In the genomic region with DNA sequence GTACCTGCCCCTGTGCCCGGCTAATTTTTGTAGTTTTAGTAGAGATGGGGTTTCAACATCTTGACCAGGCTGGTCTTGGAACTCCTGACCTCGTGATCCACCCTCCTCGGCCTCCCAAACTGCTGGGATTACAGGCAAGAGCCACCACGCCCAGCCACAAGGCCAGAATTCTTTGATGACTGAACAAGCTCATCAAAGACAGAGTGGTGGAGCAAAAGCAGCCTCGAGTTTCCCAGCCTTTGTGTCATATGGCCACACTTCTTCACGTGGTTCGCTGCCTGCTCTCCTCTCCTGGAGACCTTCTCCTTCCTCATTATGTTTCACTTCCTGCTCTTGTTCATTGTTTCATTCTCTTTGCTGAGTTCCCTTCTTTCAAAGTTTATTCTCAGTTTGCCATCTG, we compare ENCODE assay signal across 33 cellular contexts. TPM values are rescaled to one million over a fixed set of nuclear protein-coding genes. Genes with fewer than 3 reads are reported as not detected.
A peak's percentile ranks its signal among the peaks of the same experiment; 100 is the strongest.
DNase-seq lines count a peak whose midpoint lies in the region; ATAC-seq, FAIRE-seq and TF ChIP-seq lines count a peak whose summit lies in the region.
"Had no signal": no experiment of that assay in that cellular context is flagged by ENCODE, and none has a peak within 500 bp of the region (broad histone marks: within the 10 kb centered on the region; RNA-seq: fewer than 3 reads in every experiment).

No MANE protein-coding gene starts in this region.

- peaks cover 11% of the 10 kb centered on the region for H3K4me1 ChIP-seq in endothelial cell of umbilical vein (ENCODE audit: control insufficient read depth, extremely low read depth, insufficient read depth, low read length)
- no peaks in the 10 kb centered on the region for H3K4me1 ChIP-seq in naive thymus-derived CD4-positive, alpha-beta T cell (ENCODE audit: control insufficient read depth in 2 of 2, insufficient read depth in 2 of 2, low read length in 2 of 2)
- H3K4me1 ChIP-seq: left ventricle myocardium inferior, suprapubic skin had no signal

- no peaks in the 10 kb centered on the region for H3K36me3 ChIP-seq in endothelial cell of umbilical vein (ENCODE audit: control insufficient read depth in 2 of 2, extremely low read depth in 1 of 2, insufficient read depth in 2 of 2, low read length in 2 of 2)
- no peaks in the 10 kb centered on the region for H3K36me3 ChIP-seq in naive thymus-derived CD4-positive, alpha-beta T cell (ENCODE audit: control insufficient read depth in 2 of 3, insufficient read depth in 3 of 3, low read length in 3 of 3)
- H3K36me3 ChIP-seq: left ventricle myocardium inferior, suprapubic skin had no signal

- H3K9me3 Mint-ChIP-seq in CD14-positive monocyte, result peaks cover 0 to 4% (median 0%) of the 10 kb centered on the region in 7 donors
- no peaks in the 10 kb centered on the region for H3K9me3 Mint-ChIP-seq in naive thymus-derived CD4-positive, alpha-beta T cell
- H3K9me3 Mint-ChIP-seq in natural killer cell treated with Interleukin-12 subunit alpha and Interleukin-12 subunit beta and Interleukin-15 and Interleukin-18, amount 100 ng/mL, for 72 hours, result no peaks in the 10 kb centered on the region
- H3K9me3 Mint-ChIP-seq: activated CD4-positive, alpha-beta T cell treated with anti-CD3 and anti-CD28 coated beads, Interleukin-2, amount 10 ng/mL, durations not matched to agents 7 days and 5 days had no signal

- H3K4me2 ChIP-seq in endothelial cell of umbilical vein (ENCODE audit: insufficient read depth, low read length), result no peak overlapping the region
- H3K4me2 ChIP-seq: hepatocyte had no signal

- no peaks in the 10 kb centered on the region for H3K9me3 ChIP-seq in endothelial cell of umbilical vein (replicated peaks; ENCODE audit: control insufficient read depth, insufficient read depth, low read length)
- H3K9me3 ChIP-seq in naive thymus-derived CD4-positive, alpha-beta T cell (ENCODE audit: control insufficient read depth in 2 of 3, low read length in 3 of 3), result no peaks in the 10 kb centered on the region
- H3K9me3 ChIP-seq: left ventricle myocardium inferior, suprapubic skin had no signal

- H3K27ac Mint-ChIP-seq in CD14-positive monocyte, result peak overlapping the region; percentile 37 to 91 (median 81)
- H3K27ac Mint-ChIP-seq in naive thymus-derived CD4-positive, alpha-beta T cell, result peak overlapping the region in 1 of 9 donors; percentile 42
- peak overlapping the region in 1 of 2 donors; percentile 50 for H3K27ac Mint-ChIP-seq in natural killer cell treated with Interleukin-12 subunit alpha and Interleukin-12 subunit beta and Interleukin-15 and Interleukin-18, amount 100 ng/mL, for 72 hours
- H3K27ac Mint-ChIP-seq: activated CD4-positive, alpha-beta T cell treated with anti-CD3 and anti-CD28 coated beads, Interleukin-2, amount 10 ng/mL, durations not matched to agents 7 days and 5 days; activated CD8-positive, alpha-beta memory T cell treated with anti-CD3 and anti-CD28 coated beads, Interleukin-2, amount 10 ng/mL, durations not matched to agents 7 days and 5 days; activated T-cell treated with anti-CD3 and anti-CD28 coated beads, Interleukin-2, amount 50 U/mL, for 72 hours had no signal

- intact Hi-C loops in CD14-positive monocyte (cut with micrococcal nuclease) (no loop called here), endothelial cell of umbilical vein (cut with micrococcal nuclease) (no loop called here)
- intact Hi-C loops in naive thymus-derived CD4-positive, alpha-beta T cell (cut with micrococcal nuclease), result no loop called here

- H3K79me2 ChIP-seq in endothelial cell of umbilical vein (ENCODE audit: control insufficient read depth, insufficient read depth, low read length), result no peaks in the 10 kb centered on the region
- H3K79me2 ChIP-seq: hepatocyte had no signal

- H3K9me1 ChIP-seq in endothelial cell of umbilical vein (replicated peaks; ENCODE audit: control insufficient read depth, extremely low read depth, insufficient read depth, low read length), result no peaks in the 10 kb centered on the region

- H3K4me3 Mint-ChIP-seq in CD14-positive monocyte, result peak overlapping the region in 1 of 2 donors; percentile 39
- no peak overlapping the region for H3K4me3 Mint-ChIP-seq in naive thymus-derived CD4-positive, alpha-beta T cell
- no peak overlapping the region for H3K4me3 Mint-ChIP-seq in natural killer cell treated with Interleukin-12 subunit alpha and Interleukin-12 subunit beta and Interleukin-15 and Interleukin-18, amount 100 ng/mL, for 72 hours
- H3K4me3 Mint-ChIP-seq: activated CD4-positive, alpha-beta T cell treated with anti-CD3 and anti-CD28 coated beads, Interleukin-2, amount 10 ng/mL, durations not matched to agents 7 days and 5 days; activated CD8-positive, alpha-beta memory T cell treated with anti-CD3 and anti-CD28 coated beads, Interleukin-2, amount 10 ng/mL, durations not matched to agents 7 days and 5 days; activated T-cell treated with anti-CD3 and anti-CD28 coated beads, Interleukin-2, amount 50 U/mL, for 72 hours had no signal

- peaks cover 0 to 7% (median 1%) of the 10 kb centered on the region in 3 donors for H3K27me3 Mint-ChIP-seq in CD14-positive monocyte (ENCODE audit: low read depth in 3 of 3)
- H3K27me3 Mint-ChIP-seq in naive thymus-derived CD4-positive, alpha-beta T cell, result peaks cover 0 to 22% (median 0%) of the 10 kb centered on the region in 5 donors
- H3K27me3 Mint-ChIP-seq in natural killer cell treated with Interleukin-12 subunit alpha and Interleukin-12 subunit beta and Interleukin-15 and Interleukin-18, amount 100 ng/mL, for 72 hours, result peaks cover 0 to 10% of the 10 kb centered on the region in 2 donors

- dilution Hi-C loops in endothelial cell of umbilical vein (cut with MboI; ENCODE audit: extremely low pct_ligation_motif_present, low sequenced_read_pairs), result no loop called here

- peaks cover 37% of the 10 kb centered on the region for H3K4me1 Mint-ChIP-seq in CD14-positive monocyte
- peaks cover 0 to 12% (median 0%) of the 10 kb centered on the region in 7 donors for H3K4me1 Mint-ChIP-seq in naive thymus-derived CD4-positive, alpha-beta T cell
- peaks cover 8 to 9% of the 10 kb centered on the region in 2 donors for H3K4me1 Mint-ChIP-seq in natural killer cell treated with Interleukin-12 subunit alpha and Interleukin-12 subunit beta and Interleukin-15 and Interleukin-18, amount 100 ng/mL, for 72 hours (ENCODE audit: low read depth in 2 of 2)

- POLR2A ChIA-PET in endothelial cell of umbilical vein (lab: Charles Lee), result interaction anchor here (1.0 kb wide), 1 partner anchor 10 kb away, joined by 3 read pairs; a partner anchor contains a TSS
- POLR2A ChIA-PET in naive thymus-derived CD4-positive, alpha-beta T cell (lab: Charles Lee), result interaction anchor here (0.6 kb wide), 1 partner anchor 9 kb away, joined by 3 read pairs; no protein-coding TSS in a partner anchor

- no peak for TF ChIP-seq POLR2A in endothelial cell of umbilical vein (IDR thresholded peaks at IDR 0.05; ENCODE audit: low read depth, low read length)

- no TSS peak for BruUV-seq in endothelial cell of umbilical vein (replicated peaks; lab: Mats Ljungman, UMichigan)

- CTCF ChIA-PET in endothelial cell of umbilical vein (lab: Charles Lee), result no interaction called here
- CTCF ChIA-PET in naive thymus-derived CD4-positive, alpha-beta T cell (lab: Charles Lee), result no interaction called here

- ATAC-seq in naive thymus-derived CD4-positive, alpha-beta T cell, result peak; percentile 53
- no peak for ATAC-seq in natural killer cell treated with Interleukin-12 subunit alpha and Interleukin-12 subunit beta and Interleukin-15 and Interleukin-18, amount 100 ng/mL, for 72 hours
- ATAC-seq: activated CD8-positive, alpha-beta memory T cell treated with anti-CD3 and anti-CD28 coated beads, Interleukin-2, amount 10 ng/mL, durations not matched to agents 7 days and 5 days; activated T-cell treated with anti-CD3 and anti-CD28 coated beads, Interleukin-2, amount 50 U/mL, for 72 hours; foreskin keratinocyte; Panc1 had no signal

- TF ChIP-seq CTCF in CD14-positive monocyte (IDR thresholded peaks at IDR 0.05), result no peak
- TF ChIP-seq CTCF in endothelial cell of umbilical vein (IDR thresholded peaks at IDR 0.05; ENCODE audit: extremely low read depth in 1 of 2, insufficient read depth in 1 of 2, low read depth in 1 of 2, low read length in 2 of 2), result no peak

- FAIRE-seq in endothelial cell of umbilical vein (lab: Jason Lieb, UNC), result no peak
- FAIRE-seq: A204.1, GM18507 had no signal

- H3K27me3 ChIP-seq in endothelial cell of umbilical vein (ENCODE audit: control insufficient read depth in 2 of 2, insufficient read depth in 2 of 2, low read length in 2 of 2), result peaks cover 0 to 3% of the 10 kb centered on the region in 2 experiments
- no peaks in the 10 kb centered on the region for H3K27me3 ChIP-seq in naive thymus-derived CD4-positive, alpha-beta T cell (ENCODE audit: control insufficient read depth in 2 of 2, insufficient read depth in 2 of 2, low read length in 2 of 2)
- H3K27me3 ChIP-seq: foreskin keratinocyte, hepatocyte, suprapubic skin had no signal

- peak overlapping the region; percentile 59 for H2AFZ ChIP-seq in endothelial cell of umbilical vein (ENCODE audit: low read depth, low read length)
- H2AFZ ChIP-seq: hepatocyte had no signal

- H3K36me3 Mint-ChIP-seq in CD14-positive monocyte, result peaks cover 1 to 2% of the 10 kb centered on the region in 2 donors
- H3K36me3 Mint-ChIP-seq in naive thymus-derived CD4-positive, alpha-beta T cell, result no peaks in the 10 kb centered on the region
- no peaks in the 10 kb centered on the region for H3K36me3 Mint-ChIP-seq in natural killer cell treated with Interleukin-12 subunit alpha and Interleukin-12 subunit beta and Interleukin-15 and Interleukin-18, amount 100 ng/mL, for 72 hours
- H3K36me3 Mint-ChIP-seq: activated CD8-positive, alpha-beta memory T cell treated with anti-CD3 and anti-CD28 coated beads, Interleukin-2, amount 10 ng/mL, durations not matched to agents 7 days and 5 days had no signal

- H3K4me3 ChIP-seq in endothelial cell of umbilical vein (replicated peaks in 1 of 3; ENCODE audit: insufficient read depth in 1 of 3, low read depth in 1 of 3, low read length in 3 of 3), result no peak overlapping the region
- H3K4me3 ChIP-seq in naive thymus-derived CD4-positive, alpha-beta T cell (ENCODE audit: low read length), result no peak overlapping the region
- H3K4me3 ChIP-seq: hepatocyte, left ventricle myocardium inferior, skin epidermis, suprapubic skin had no signal

- DNase-seq in CD14-positive monocyte (ENCODE audit: low spot score) (peak; percentile 78), NOMO-1 treated with DMSO at 0.1 percent for 48 hours (lab: John Stamatoyannopoulos, UW; ENCODE audit: unreplicated experiment) (peak; percentile 89), endothelial cell of umbilical vein (ENCODE audit: low read depth, low spot score) (no peak), dedifferentiated amniotic fluid mesenchymal stem cell (ENCODE audit: extremely low spot score) (no peak), SKM-1 (lab: John Stamatoyannopoulos, UW; ENCODE audit: unreplicated experiment) (no peak)
- no peak for DNase-seq in naive thymus-derived CD4-positive, alpha-beta T cell
- no peak for DNase-seq in central memory CD4-positive, alpha-beta T cell
- no peak for DNase-seq in natural killer cell treated with Interleukin-12 subunit alpha and Interleukin-12 subunit beta and Interleukin-15 and Interleukin-18, amount 100 ng/mL, for 72 hours (ENCODE audit: low spot score)
- DNase-seq: activated CD4-positive, alpha-beta T cell treated with anti-CD3 and anti-CD28 coated beads, Interleukin-2, amount 10 ng/mL, durations not matched to agents 7 days and 5 days; activated CD8-positive, alpha-beta memory T cell treated with anti-CD3 and anti-CD28 coated beads, Interleukin-2, amount 10 ng/mL, durations not matched to agents 7 days and 5 days; activated naive CD4-positive, alpha-beta T cell treated with Interleukin-2 at 50 U/mL for 16 hours; activated T-cell treated with anti-CD3 and anti-CD28 coated beads, Interleukin-2, amount 50 U/mL, for 72 hours; AML-193; amniotic stem cell; DMS53; effector memory CD4-positive, alpha-beta T cell; foreskin keratinocyte; GDM1; GOT3; Kasumi-1; left ventricle myocardium inferior; NCI-H1417; NCI-H2081 treated with DMSO at 0.1 percent for 48 hours; NCI-H446; stimulated activated CD4-positive, alpha-beta T cell treated with anti-CD3 and anti-CD28 coated beads, Interleukin-2, amount 100 ng/mL, for 24 hours; T-helper 2 cell had no signal

- H3K9ac ChIP-seq in endothelial cell of umbilical vein (replicated peaks; ENCODE audit: extremely low read depth, insufficient read depth, low read length), result no peak overlapping the region

- H4K20me1 ChIP-seq in endothelial cell of umbilical vein (replicated peaks; ENCODE audit: control insufficient read depth, extremely low read depth, insufficient read depth, low read length), result no peaks in the 10 kb centered on the region

- H3K27ac ChIP-seq in endothelial cell of umbilical vein (ENCODE audit: insufficient read depth, low read depth, low read length), result no peak overlapping the region
- no peak overlapping the region for H3K27ac ChIP-seq in naive thymus-derived CD4-positive, alpha-beta T cell (ENCODE audit: low read depth, low read length)
- H3K27ac ChIP-seq: foreskin keratinocyte, hepatocyte, left ventricle myocardium inferior, skin epidermis, suprapubic skin, VCaP had no signal

RNA-seq across cellular contexts. Expression of a gene that starts 9.9 kb away (rescaled TPM):
- polyA plus RNA-seq in CD14-positive monocyte, result 10 to 100 TPM in 1 of 2 donors, 1 to 10 TPM in 1; 7.5 to 17.9 TPM
- total RNA-seq in endothelial cell of umbilical vein, result 45.2 and 58.2 TPM in 2 replicates
- polyA plus RNA-seq in endothelial cell of umbilical vein, result 38.9 and 40.6 TPM in 2 replicates
- polyA plus RNA-seq in endothelial cell of umbilical vein (2011; cell fraction: cytosol; rRNA removed), result 33.1 and 33.7 TPM in 2 replicates
- polyA plus RNA-seq in endothelial cell of umbilical vein (2011; cell fraction: nucleus; rRNA removed), result 62.0 and 72.7 TPM in 2 replicates
- polyA plus RNA-seq in endothelial cell of umbilical vein (2012), result 27.2 and 39.7 TPM in 2 replicates
- polyA minus RNA-seq in endothelial cell of umbilical vein, result 104 and 109 TPM in 2 replicates
- polyA minus RNA-seq in endothelial cell of umbilical vein (2011; cell fraction: cytosol; rRNA and poly(A)+ RNA removed), result 82.0 TPM
- 71.9 and 106 TPM in 2 replicates for polyA minus RNA-seq in endothelial cell of umbilical vein (2011; cell fraction: nucleus; rRNA and poly(A)+ RNA removed)
- 10 to 100 TPM; 29.2 to 49.3 (median 31.4) TPM for total RNA-seq in naive thymus-derived CD4-positive, alpha-beta T cell
- 1 to 10 TPM; 4.6 to 9.7 TPM for polyA plus RNA-seq in naive thymus-derived CD4-positive, alpha-beta T cell
- total RNA-seq in natural killer cell treated with Interleukin-12 subunit alpha and Interleukin-12 subunit beta and Interleukin-15 and Interleukin-18, amount 100 ng/mL, for 72 hours, result 10 to 100 TPM; 87.6 to 88.3 TPM

Comparison
In these comparisons a context has a peak if more than half of its experiments do, and no peak if none do; other contexts are left out.
1. DNase-seq: peak in CD14-positive monocyte (single experiment) and NOMO-1 treated with DMSO at 0.1 percent for 48 hours (single experiment); none in endothelial cell of umbilical vein (single experiment), naive thymus-derived CD4-positive, alpha-beta T cell (0 of 9), dedifferentiated amniotic fluid mesenchymal stem cell (single experiment), central memory CD4-positive, alpha-beta T cell (single experiment), natural killer cell treated with Interleukin-12 subunit alpha and Interleukin-12 subunit beta and Interleukin-15 and Interleukin-18, amount 100 ng/mL, for 72 hours (single experiment) and SKM-1 (single experiment).